8 cellular contexts compared by ENCODE assay signal in the genomic region with DNA sequence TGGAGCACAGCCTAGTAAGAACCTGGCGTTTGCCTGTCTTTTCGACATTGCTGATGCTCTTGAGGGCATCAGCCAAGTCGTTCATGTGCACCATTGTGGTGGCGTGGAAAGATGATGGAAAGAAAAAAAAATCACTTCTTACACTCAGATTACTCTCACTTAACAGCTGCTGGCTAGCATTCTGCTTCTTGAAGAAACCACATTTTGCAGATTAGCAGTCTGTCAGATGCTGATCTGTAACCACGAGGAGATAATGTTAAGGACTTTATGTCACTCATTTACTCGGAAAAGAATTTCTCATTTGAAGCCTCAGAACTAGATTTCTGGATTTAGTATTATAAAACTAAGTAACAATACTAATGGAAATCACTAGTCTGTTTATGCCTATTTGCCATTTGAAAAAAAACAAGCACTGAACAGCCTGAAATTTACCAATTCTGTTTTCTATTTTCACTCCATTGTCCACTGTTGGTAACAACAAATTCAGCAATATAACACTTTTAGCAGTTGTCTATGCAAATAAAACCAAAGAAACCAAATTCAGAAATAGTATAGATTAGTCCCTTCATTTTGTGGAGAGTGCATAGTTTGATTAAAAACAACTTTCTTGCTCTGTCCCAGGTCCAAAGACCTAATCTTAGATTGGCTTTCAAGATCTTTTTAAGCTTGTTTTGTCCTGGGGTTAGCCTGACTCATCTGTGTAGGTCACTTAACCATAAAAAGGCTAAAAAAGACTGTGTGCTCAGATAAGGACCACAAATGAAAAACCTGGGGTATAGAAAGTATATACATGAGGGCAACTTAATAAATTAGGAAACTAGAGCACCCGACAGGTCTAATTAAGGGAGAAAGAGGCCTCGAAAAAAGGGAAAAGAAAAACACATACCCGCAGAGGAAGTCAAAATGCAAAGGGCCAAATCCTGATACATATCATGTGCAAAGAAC.
A peak's percentile ranks its signal among the peaks of the same experiment; 100 is the strongest.
DNase-seq lines count a peak whose midpoint lies in the region; ATAC-seq and TF ChIP-seq lines count a peak whose summit lies in the region.

No MANE protein-coding gene starts in this region.

- H3K9me3 ChIP-seq in HAP-1 = no peaks in the 10 kb centered on the region

- H3K4me1 ChIP-seq in HAP-1 = no peaks in the 10 kb centered on the region

- H3K9me3 Mint-ChIP-seq in HFFc6 (no peaks in the 10 kb centered on the region), natural killer cell (no peaks in the 10 kb centered on the region)
- no peaks in the 10 kb centered on the region for H3K9me3 Mint-ChIP-seq in activated CD4-positive, alpha-beta memory T cell treated with anti-CD3 and anti-CD28 coated beads, Interleukin-2, amount 10 ng/mL, durations not matched to agents 7 days and 5 days

- TF ChIP-seq CTCF in HFFc6 (IDR thresholded peaks at IDR 0.05) = no peak
- TF ChIP-seq CTCF in natural killer cell (IDR thresholded peaks at IDR 0.05) = no peak

- H3K36me3 ChIP-seq in HAP-1 (replicated peaks) = no peaks in the 10 kb centered on the region

- no peak overlapping the region for H3K4me3 ChIP-seq in HAP-1

- H3K27me3 Mint-ChIP-seq in HFFc6 (ENCODE audit: insufficient read depth) (no peaks in the 10 kb centered on the region; the same call in 1 of the 2 replicates), natural killer cell (ENCODE audit: low read depth in 2 of 2) (no peaks in the 10 kb centered on the region)
- no peaks in the 10 kb centered on the region for H3K27me3 Mint-ChIP-seq in activated CD4-positive, alpha-beta memory T cell treated with anti-CD3 and anti-CD28 coated beads, Interleukin-2, amount 10 ng/mL, durations not matched to agents 7 days and 5 days

- in situ Hi-C loops in HAP-1 (cut with MboI; ENCODE audit: low sequenced_read_pairs) = no loop called here

- POLR2A ChIA-PET in activated CD4-positive, alpha-beta memory T cell treated with anti-CD3 and anti-CD28 coated beads, Interleukin-2, amount 10 ng/mL, durations not matched to agents 7 days and 5 days (lab: Charles Lee) = no interaction called here

- H3K27me3 ChIP-seq in HAP-1 (ENCODE audit: low read depth) = no peaks in the 10 kb centered on the region

- ATAC-seq in GM18519 (IDR thresholded peaks at IDR 0.05; ENCODE audit: low FRiP score, unreplicated experiment) (peak; percentile 83), natural killer cell (peak; percentile 47 to 88 (median 78))

- H3K4me1 Mint-ChIP-seq in HFFc6 (ENCODE audit: low read depth) = peaks cover 49% of the 10 kb centered on the region
- peaks cover 32 to 35% of the 10 kb centered on the region in 2 donors for H3K4me1 Mint-ChIP-seq in natural killer cell
- H3K4me1 Mint-ChIP-seq in activated CD4-positive, alpha-beta memory T cell treated with anti-CD3 and anti-CD28 coated beads, Interleukin-2, amount 10 ng/mL, durations not matched to agents 7 days and 5 days = peaks cover 14% of the 10 kb centered on the region

- DNase-seq in HFFc6 = peak; percentile 6
- peak; percentile 27 to 68 for DNase-seq in NCI-H524 (lab: John Stamatoyannopoulos, UW)
- DNase-seq in natural killer cell = no peak
- no peak for DNase-seq in HAP-1 (ENCODE audit: low spot score in 2 of 2)
- no peak for DNase-seq in iPS-NIHi11 (ENCODE audit: low spot score)
- no peak for DNase-seq in putamen (ENCODE audit: low spot score)
- no peak for DNase-seq in activated CD4-positive, alpha-beta memory T cell treated with anti-CD3 and anti-CD28 coated beads, Interleukin-2, amount 10 ng/mL, durations not matched to agents 7 days and 5 days

- CTCF ChIA-PET in activated CD4-positive, alpha-beta memory T cell treated with anti-CD3 and anti-CD28 coated beads, Interleukin-2, amount 10 ng/mL, durations not matched to agents 7 days and 5 days (lab: Charles Lee) = no interaction called here

- intact Hi-C loops in natural killer cell (cut with micrococcal nuclease) = no loop called here

- H3K27ac Mint-ChIP-seq in HFFc6 (peak overlapping the region; percentile 3; the same call in 1 of the 2 replicates), natural killer cell (peak overlapping the region; percentile 22 to 71)
- H3K27ac Mint-ChIP-seq in activated CD4-positive, alpha-beta memory T cell treated with anti-CD3 and anti-CD28 coated beads, Interleukin-2, amount 10 ng/mL, durations not matched to agents 7 days and 5 days = no peak overlapping the region

- H3K36me3 Mint-ChIP-seq in HFFc6 (ENCODE audit: low read depth) (peaks cover 9% of the 10 kb centered on the region), natural killer cell (no peaks in the 10 kb centered on the region)
- H3K36me3 Mint-ChIP-seq in activated CD4-positive, alpha-beta memory T cell treated with anti-CD3 and anti-CD28 coated beads, Interleukin-2, amount 10 ng/mL, durations not matched to agents 7 days and 5 days (ENCODE audit: low read depth) = peaks cover 15% of the 10 kb centered on the region

- H3K4me3 Mint-ChIP-seq in HFFc6 (no peak overlapping the region), natural killer cell (no peak overlapping the region)
- no peak overlapping the region for H3K4me3 Mint-ChIP-seq in activated CD4-positive, alpha-beta memory T cell treated with anti-CD3 and anti-CD28 coated beads, Interleukin-2, amount 10 ng/mL, durations not matched to agents 7 days and 5 days

Comparison
In these comparisons a context has a peak if more than half of its experiments do, and no peak if none do; other contexts are left out.
1. DNase-seq: peak in HFFc6 (single experiment) and NCI-H524 (2 of 2); none in natural killer cell (single experiment), HAP-1 (0 of 2), iPS-NIHi11 (single experiment), putamen (single experiment) and activated CD4-positive, alpha-beta memory T cell treated with anti-CD3 and anti-CD28 coated beads, Interleukin-2, amount 10 ng/mL, durations not matched to agents 7 days and 5 days (single experiment).